8 cellular contexts compared by ENCODE assay signal in the genomic region with DNA sequence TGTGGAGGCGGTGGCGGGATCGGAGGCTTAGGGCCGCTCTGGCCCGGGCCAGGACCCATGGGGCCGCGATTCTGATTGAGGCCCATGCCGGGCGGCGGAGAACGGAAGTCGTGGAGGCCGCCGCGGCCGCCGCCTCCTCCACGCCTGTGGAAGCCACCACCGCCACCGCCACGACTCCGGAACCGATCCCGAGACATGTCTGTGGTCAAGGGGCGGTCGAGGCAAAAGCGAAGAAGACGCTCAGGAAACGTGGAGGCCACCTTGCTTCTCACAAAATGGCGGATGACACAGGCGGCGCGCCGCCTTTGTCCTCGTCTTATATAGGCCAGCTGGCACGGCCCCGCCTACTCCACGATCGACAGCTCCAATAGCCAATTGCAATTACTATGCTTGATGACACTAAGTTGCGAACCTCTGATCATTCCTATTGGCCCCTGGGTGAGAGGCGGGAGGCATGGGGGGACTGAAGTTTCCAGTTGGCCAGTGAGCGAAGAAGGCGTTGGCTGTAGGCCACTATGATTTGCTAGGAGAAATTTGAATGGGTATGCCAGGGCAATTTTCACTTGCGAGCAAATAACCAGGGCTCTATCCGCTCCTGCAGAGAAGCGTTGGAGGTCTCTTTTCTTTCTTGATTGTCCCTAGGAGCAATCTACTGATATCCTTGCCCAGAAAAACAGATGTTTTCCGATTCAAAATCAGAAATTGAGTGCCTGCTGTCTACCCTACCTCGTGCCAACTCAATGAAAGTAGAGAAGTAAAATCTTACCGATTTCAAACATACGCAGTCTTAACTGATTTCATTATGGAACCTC. TPM values are rescaled to one million over a fixed set of nuclear protein-coding genes. Genes with fewer than 3 reads are reported as not detected.
DNase-seq lines count a peak whose midpoint lies in the region; ATAC-seq and TF ChIP-seq lines count a peak whose summit lies in the region.

A gene with protein sequence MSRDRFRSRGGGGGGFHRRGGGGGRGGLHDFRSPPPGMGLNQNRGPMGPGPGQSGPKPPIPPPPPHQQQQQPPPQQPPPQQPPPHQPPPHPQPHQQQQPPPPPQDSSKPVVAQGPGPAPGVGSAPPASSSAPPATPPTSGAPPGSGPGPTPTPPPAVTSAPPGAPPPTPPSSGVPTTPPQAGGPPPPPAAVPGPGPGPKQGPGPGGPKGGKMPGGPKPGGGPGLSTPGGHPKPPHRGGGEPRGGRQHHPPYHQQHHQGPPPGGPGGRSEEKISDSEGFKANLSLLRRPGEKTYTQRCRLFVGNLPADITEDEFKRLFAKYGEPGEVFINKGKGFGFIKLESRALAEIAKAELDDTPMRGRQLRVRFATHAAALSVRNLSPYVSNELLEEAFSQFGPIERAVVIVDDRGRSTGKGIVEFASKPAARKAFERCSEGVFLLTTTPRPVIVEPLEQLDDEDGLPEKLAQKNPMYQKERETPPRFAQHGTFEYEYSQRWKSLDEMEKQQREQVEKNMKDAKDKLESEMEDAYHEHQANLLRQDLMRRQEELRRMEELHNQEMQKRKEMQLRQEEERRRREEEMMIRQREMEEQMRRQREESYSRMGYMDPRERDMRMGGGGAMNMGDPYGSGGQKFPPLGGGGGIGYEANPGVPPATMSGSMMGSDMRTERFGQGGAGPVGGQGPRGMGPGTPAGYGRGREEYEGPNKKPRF (minus strand): TSS at position 293 of the 812 bp plus-strand sequence. CDS start 96 bp downstream, at position 197.

- H3K27me3 Mint-ChIP-seq in T-helper 2 cell treated with Interferon-gamma antibody and Interleukin-4, amounts not matched to agents 5 μg/mL and 100 μg/mL, for 36 hours (ENCODE audit: low read depth), result peaks cover 2% of the 10 kb centered on the region

- peaks cover 36% of the 10 kb centered on the region for H3K4me1 Mint-ChIP-seq in T-helper 2 cell treated with Interferon-gamma antibody and Interleukin-4, amounts not matched to agents 5 μg/mL and 100 μg/mL, for 36 hours (ENCODE audit: low read depth)

- H3K4me3 Mint-ChIP-seq in T-helper 2 cell treated with Interferon-gamma antibody and Interleukin-4, amounts not matched to agents 5 μg/mL and 100 μg/mL, for 36 hours, result peak within 1 kb of the TSS; percentile 96

- intact Hi-C loops in ascending aorta (cut with DNase I) (loop anchor here (1.0 to 10.0 kb wide), 5 partner anchors 75 to 582 kb away; a partner anchor contains a TSS), right cardiac atrium (cut with DNase I) (no loop called here), uterus (cut with DNase I; ENCODE audit: low total_unique reads) (no loop called here)

- ATAC-seq in GM18502 (IDR thresholded peaks at IDR 0.05; ENCODE audit: poor library complexity, unreplicated experiment), result peak; percentile 88
- ATAC-seq in HG02970 (IDR thresholded peaks at IDR 0.05; ENCODE audit: low FRiP score, unreplicated experiment), result peak; percentile 88
- peak; percentile 97 for ATAC-seq in right cardiac atrium

- H3K4me3 ChIP-seq in ascending aorta (peak within 1 kb of the TSS; percentile 72 to 100), right cardiac atrium (ENCODE audit: low read length) (peak within 1 kb of the TSS; percentile 96), uterus (peak within 1 kb of the TSS; percentile 96 to 100)

- no peak for TF ChIP-seq CTCF in ascending aorta (IDR thresholded peaks at IDR 0.05)
- TF ChIP-seq CTCF in uterus (IDR thresholded peaks at IDR 0.05), result peak in 1 of 4 experiments; percentile 9

- peaks cover 42% of the 10 kb centered on the region for H3K36me3 Mint-ChIP-seq in T-helper 2 cell treated with Interferon-gamma antibody and Interleukin-4, amounts not matched to agents 5 μg/mL and 100 μg/mL, for 36 hours (ENCODE audit: low read depth)

- H3K27me3 ChIP-seq in ascending aorta (no peaks in the 10 kb centered on the region), right cardiac atrium (ENCODE audit: control insufficient read depth, insufficient read depth) (no peaks in the 10 kb centered on the region), uterus (no peaks in the 10 kb centered on the region)

- H3K9me3 Mint-ChIP-seq in T-helper 2 cell treated with Interferon-gamma antibody and Interleukin-4, amounts not matched to agents 5 μg/mL and 100 μg/mL, for 36 hours, result no peaks in the 10 kb centered on the region

- H3K4me1 ChIP-seq in ascending aorta, result peaks cover 5 to 22% of the 10 kb centered on the region in 2 donors
- peaks cover 7% of the 10 kb centered on the region for H3K4me1 ChIP-seq in right cardiac atrium (ENCODE audit: control insufficient read depth, insufficient read depth, low read length)
- H3K4me1 ChIP-seq in uterus, result peaks cover 11 to 14% of the 10 kb centered on the region in 2 donors

- peak; percentile 97 to 98 for DNase-seq in NCI-H1930 (lab: John Stamatoyannopoulos, UW)
- DNase-seq in T-helper 2 cell treated with Interferon-gamma antibody and Interleukin-4, amounts not matched to agents 5 μg/mL and 100 μg/mL, for 36 hours (ENCODE audit: low spot score), result peak; percentile 95
- peak; percentile 94 to 99 for DNase-seq in ascending aorta (ENCODE audit: low spot score in 2 of 2)
- DNase-seq in right cardiac atrium, result peak; percentile 96 to 98 (median 97)
- peak; percentile 97 for DNase-seq in pulmonary artery endothelial cell (ENCODE audit: low read depth, low spot score)
- peak; percentile 98 for DNase-seq in uterus

- H3K27ac Mint-ChIP-seq in T-helper 2 cell treated with Interferon-gamma antibody and Interleukin-4, amounts not matched to agents 5 μg/mL and 100 μg/mL, for 36 hours, result peak within 1 kb of the TSS; percentile 99

- TF ChIP-seq POLR2A in uterus (IDR thresholded peaks at IDR 0.05), result peak; percentile 93 to 94

- H3K36me3 ChIP-seq in ascending aorta (peaks cover 22 to 36% of the 10 kb centered on the region in 2 donors), uterus (no peaks in the 10 kb centered on the region)

- H3K27ac ChIP-seq in ascending aorta, result peak within 1 kb of the TSS; percentile 99
- H3K27ac ChIP-seq in right cardiac atrium (ENCODE audit: low read length), result peak within 1 kb of the TSS; percentile 95
- peak within 1 kb of the TSS; percentile 100 for H3K27ac ChIP-seq in uterus

- WGBS in right cardiac atrium, result under 1% methylated on average over 50 of the region's 50 CpGs

- H3K9me3 ChIP-seq in ascending aorta (no peaks in the 10 kb centered on the region), right cardiac atrium (ENCODE audit: control insufficient read depth, low read length) (no peaks in the 10 kb centered on the region), uterus (no peaks in the 10 kb centered on the region)

RNA-seq across cellular contexts. Expression of the gene that starts here (rescaled TPM):
- total RNA-seq in ascending aorta (231 TPM), right cardiac atrium (100 to 1,000 TPM in 2 of 4 donors, 10 to 100 TPM in 2; 91.9 to 130 (median 105) TPM), pulmonary artery endothelial cell (298 and 333 TPM in 2 replicates), uterus (100 to 1,000 TPM in 3 of 4 donors, 10 to 100 TPM in 1; 82.1 to 310 (median 200) TPM)
- 101 TPM for polyA plus RNA-seq in right cardiac atrium

Comparison
In these comparisons a context has a peak if more than half of its experiments do, and no peak if none do; other contexts are left out.
1. Peak in every context shown above with its lines: DNase-seq, ATAC-seq, H3K4me3 ChIP-seq and H3K27ac ChIP-seq.